8 cellular contexts compared by ENCODE assay signal in the genomic region with DNA sequence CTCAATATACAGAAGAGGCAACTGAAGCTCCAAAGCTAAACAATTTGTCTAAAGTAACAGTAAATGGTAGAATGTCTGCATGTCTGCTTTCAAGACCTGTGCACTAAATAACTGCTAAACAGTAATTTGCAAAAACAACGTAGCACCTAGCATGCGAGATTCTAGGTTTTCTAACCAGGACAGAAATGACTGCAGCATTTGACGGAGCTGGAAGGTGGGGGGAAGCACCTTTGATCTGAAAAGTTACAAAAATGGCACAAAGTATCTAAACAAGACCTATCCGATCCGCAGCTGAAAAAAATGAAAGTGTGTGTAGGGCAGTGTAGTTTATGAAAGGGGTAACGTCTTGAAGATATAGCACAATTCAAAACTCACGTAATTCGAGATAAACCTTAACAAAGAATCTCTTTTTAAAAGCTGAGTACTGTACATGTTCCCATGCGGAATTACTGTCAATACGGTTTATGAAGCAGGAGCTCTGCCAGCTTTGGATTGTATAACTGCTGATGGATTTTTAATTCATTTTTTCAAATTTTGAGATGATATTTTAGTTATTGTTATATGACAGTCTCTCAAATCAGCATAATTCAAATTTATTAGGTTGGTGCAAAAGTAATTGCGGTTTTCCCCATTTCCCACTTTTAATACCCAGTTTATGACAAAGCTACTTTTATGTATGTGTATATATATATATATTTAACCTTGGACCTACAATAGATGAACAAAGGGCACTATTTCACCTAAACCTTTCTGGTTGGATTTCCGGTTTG. TPM values are rescaled to one million over a fixed set of nuclear protein-coding genes. Genes with fewer than 3 reads are reported as not detected.
DNase-seq lines count a peak whose midpoint lies in the region; ATAC-seq and TF ChIP-seq lines count a peak whose summit lies in the region.

No MANE protein-coding gene starts in this region.

- TF ChIP-seq CTCF in fibroblast of the aortic adventitia (IDR thresholded peaks at IDR 0.05; ENCODE audit: insufficient read depth, low read length): no peak

- H3K36me3 ChIP-seq in GM23248 (ENCODE audit: low read depth) (no peaks in the 10 kb centered on the region), SK-N-MC (ENCODE audit: insufficient read depth, low read length) (no peaks in the 10 kb centered on the region)

- H2AFZ ChIP-seq in GM23248: peak overlapping the region; percentile 86

- H4K20me1 ChIP-seq in GM23248 (ENCODE audit: insufficient read depth): no peaks in the 10 kb centered on the region

- H3K9ac ChIP-seq in GM23248: peak overlapping the region; percentile 90
- no peak overlapping the region for H3K9ac ChIP-seq in SK-N-MC (ENCODE audit: insufficient read length)

- H3F3A ChIP-seq in GM23248 (ENCODE audit: insufficient read depth): peaks cover 36% of the 10 kb centered on the region

- peak overlapping the region; percentile 93 for H3K4me2 ChIP-seq in GM23248 (ENCODE audit: unreplicated experiment)

- H3K4me3 ChIP-seq in GM23248 (peak overlapping the region; percentile 74), SK-N-MC (peak overlapping the region; percentile 74), fibroblast of the aortic adventitia (ENCODE audit: low read depth, low read length) (peak overlapping the region; percentile 71), skin epidermis (peak overlapping the region; percentile 50 to 80 (median 72))

- H3K27me3 ChIP-seq in GM23248 (replicated peaks; ENCODE audit: insufficient read depth): no peaks in the 10 kb centered on the region

- no peak for ATAC-seq in HG02884 (IDR thresholded peaks at IDR 0.05; ENCODE audit: unreplicated experiment)

- peaks cover 16% of the 10 kb centered on the region for H3K4me1 ChIP-seq in GM23248 (ENCODE audit: insufficient read depth)

- in situ Hi-C loops in GM23248 (cut with MboI): no loop called here

- H3K9me3 ChIP-seq in GM23248 (ENCODE audit: low read depth): no peaks in the 10 kb centered on the region
- H3K9me3 ChIP-seq in SK-N-MC (ENCODE audit: low read depth, low read length): no peaks in the 10 kb centered on the region

- peak overlapping the region; percentile 86 for H3K27ac ChIP-seq in GM23248
- H3K27ac ChIP-seq in SK-N-MC: no peak overlapping the region
- peak overlapping the region in 20 of 21 experiments; percentile 3 to 96 (median 74) for H3K27ac ChIP-seq in skin epidermis

- peaks cover 20% of the 10 kb centered on the region for H3K79me2 ChIP-seq in GM23248 (ENCODE audit: insufficient read depth)

- DNase-seq in GM23248 (no peak), SK-N-MC (ENCODE audit: low read depth, low spot score) (no peak), fibroblast of the aortic adventitia (ENCODE audit: low read depth) (no peak), midbrain (lab: John Stamatoyannopoulos, UW) (no peak), NCI-H2227 (lab: John Stamatoyannopoulos, UW; ENCODE audit: unreplicated experiment) (no peak), NCI-H2107 (lab: John Stamatoyannopoulos, UW) (no peak)

- WGBS in GM23248 (ENCODE audit: low coverage in 1 of 2, low lambda C conversion rate in 2 of 2, missing lambda C conversion rate in 2 of 2), 2 experiments: 52 to 53% methylated on average over 12 of the region's 12 CpGs

- no peaks in the 10 kb centered on the region for H3K9me2 ChIP-seq in GM23248 (ENCODE audit: insufficient read depth)

RNA-seq across cellular contexts. Expression of a gene that starts 1.1 kb away (rescaled TPM):
- total RNA-seq in GM23248 (2014; rRNA removed; shearing (Covaris generic)): 82.0 and 91.4 TPM in 2 replicates
- polyA plus RNA-seq in GM23248 (2016; fragmentation: Nextera tagmentation; extraction: Ambion mirVana): 99.1 and 100 TPM in 2 replicates
- total RNA-seq in fibroblast of the aortic adventitia (ENCODE audit: low replicate concordance): 78.1 and 84.9 TPM in 2 replicates

RNA-seq across cellular contexts. Expression of a gene that starts 53.8 kb away (rescaled TPM):
- 281 and 287 TPM in 2 replicates for total RNA-seq in GM23248 (2014; rRNA removed; shearing (Covaris generic))
- polyA plus RNA-seq in GM23248 (2016; fragmentation: Nextera tagmentation; extraction: Ambion mirVana): 331 and 332 TPM in 2 replicates
- 267 and 308 TPM in 2 replicates for total RNA-seq in fibroblast of the aortic adventitia (ENCODE audit: low replicate concordance)
